8 cellular contexts compared by ENCODE assay signal in the genomic region with DNA sequence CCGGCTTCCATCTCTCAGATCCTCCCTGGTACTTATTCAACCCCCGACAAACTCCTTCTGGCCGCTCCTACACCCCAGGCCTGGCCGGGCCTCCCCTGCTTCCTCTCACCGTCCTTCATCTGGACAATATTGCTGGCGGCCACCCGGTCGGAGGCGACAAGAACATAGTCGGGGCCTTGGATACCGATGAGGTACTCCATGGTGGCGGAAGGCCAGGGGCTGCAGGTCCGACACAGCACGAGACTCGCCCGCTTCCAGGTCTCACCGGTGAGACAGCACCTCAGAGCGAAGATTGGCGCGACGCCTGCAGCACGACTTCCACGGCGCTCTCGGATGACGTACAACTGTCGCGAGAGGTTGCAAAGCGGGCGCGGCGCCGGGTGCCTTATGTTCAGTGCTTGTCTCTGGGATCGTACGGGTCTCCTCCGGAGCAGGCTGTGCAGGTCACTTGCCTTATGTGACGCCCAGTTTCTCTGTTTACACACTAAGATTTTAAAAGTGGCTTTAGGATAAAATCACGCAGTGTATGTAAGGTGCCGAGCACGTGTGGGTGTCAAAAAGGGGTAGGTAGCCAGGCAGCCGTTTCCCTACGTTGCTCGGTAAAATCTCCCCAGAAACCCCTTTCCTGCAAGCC. TPM values are rescaled to one million over a fixed set of nuclear protein-coding genes. Genes with fewer than 3 reads are reported as not detected.
DNase-seq lines count a peak whose midpoint lies in the region; ATAC-seq, FAIRE-seq and TF ChIP-seq lines count a peak whose summit lies in the region.

Gene PSMB2 (minus strand): TSS at position 294 of the 634 bp plus-strand sequence. CDS start 94 bp downstream, at position 200.

- no peaks in the 10 kb centered on the region for H3K9me3 ChIP-seq in MG63

- peak within 1 kb of the TSS; percentile 98 to 100 (median 99) for H3K27ac Mint-ChIP-seq in naive thymus-derived CD8-positive, alpha-beta T cell
- peak within 1 kb of the TSS; percentile 100 for H3K27ac Mint-ChIP-seq in stimulated activated naive B cell treated with anti-CD40 and anti-IgM and Interleukin-4, amounts not matched to agents 10 μg/mL and 1 μg/mL and 100 μg/mL, for 72 hours

- POLR2A ChIA-PET in naive thymus-derived CD8-positive, alpha-beta T cell (lab: Charles Lee) = interaction anchor here (0.7 to 1.1 kb wide), 3 partner anchors 9 to 85 kb away, joined by 4 to 7 read pairs (median 5); partner anchors contain the start of genes KIAA0319L and NCDN

- peak within 1 kb of the TSS; percentile 96 for H3K4me3 ChIP-seq in MG63

- TF ChIP-seq POLR2A in H54 (IDR thresholded peaks at IDR 0.05; ENCODE audit: low read depth, low read length) = peak; percentile 75

- peaks cover 9 to 19% (median 15%) of the 10 kb centered on the region in 5 donors for H3K27me3 Mint-ChIP-seq in naive thymus-derived CD8-positive, alpha-beta T cell
- peaks cover 6 to 14% of the 10 kb centered on the region in 2 donors for H3K27me3 Mint-ChIP-seq in stimulated activated naive B cell treated with anti-CD40 and anti-IgM and Interleukin-4, amounts not matched to agents 10 μg/mL and 1 μg/mL and 100 μg/mL, for 72 hours

- peak within 1 kb of the TSS; percentile 99 to 100 (median 100) for H3K4me3 Mint-ChIP-seq in naive thymus-derived CD8-positive, alpha-beta T cell
- peak within 1 kb of the TSS; percentile 100 for H3K4me3 Mint-ChIP-seq in stimulated activated naive B cell treated with anti-CD40 and anti-IgM and Interleukin-4, amounts not matched to agents 10 μg/mL and 1 μg/mL and 100 μg/mL, for 72 hours

- ATAC-seq in naive thymus-derived CD8-positive, alpha-beta T cell = peak; percentile 94
- ATAC-seq in stimulated activated naive B cell treated with anti-CD40 and anti-IgM and Interleukin-4, amounts not matched to agents 10 μg/mL and 1 μg/mL and 100 μg/mL, for 72 hours (replicated peaks) = peak; percentile 94 to 96

- no peaks in the 10 kb centered on the region for H3K9me3 Mint-ChIP-seq in naive thymus-derived CD8-positive, alpha-beta T cell
- H3K9me3 Mint-ChIP-seq in stimulated activated naive B cell treated with anti-CD40 and anti-IgM and Interleukin-4, amounts not matched to agents 10 μg/mL and 1 μg/mL and 100 μg/mL, for 72 hours = no peaks in the 10 kb centered on the region

- H3K4me1 Mint-ChIP-seq in naive thymus-derived CD8-positive, alpha-beta T cell = peaks cover 15 to 43% (median 35%) of the 10 kb centered on the region in 4 donors
- H3K4me1 Mint-ChIP-seq in stimulated activated naive B cell treated with anti-CD40 and anti-IgM and Interleukin-4, amounts not matched to agents 10 μg/mL and 1 μg/mL and 100 μg/mL, for 72 hours = peaks cover 12 to 30% of the 10 kb centered on the region in 2 donors

- peaks cover 5 to 6% (median 6%) of the 10 kb centered on the region in 3 donors for H3K36me3 Mint-ChIP-seq in naive thymus-derived CD8-positive, alpha-beta T cell
- H3K36me3 Mint-ChIP-seq in stimulated activated naive B cell treated with anti-CD40 and anti-IgM and Interleukin-4, amounts not matched to agents 10 μg/mL and 1 μg/mL and 100 μg/mL, for 72 hours = peaks cover 3 to 9% of the 10 kb centered on the region in 2 donors

- H3K36me3 ChIP-seq in MG63 = peaks cover 25% of the 10 kb centered on the region

- FAIRE-seq in H54 (lab: Jason Lieb, UNC) = peak; percentile 91

- DNase-seq in EL = peak; percentile 95
- DNase-seq in H54 (ENCODE audit: insufficient read length, low spot score) = peak; percentile 69
- DNase-seq in MG63 = peak; percentile 94
- peak; percentile 94 to 95 for DNase-seq in SHP77 (lab: John Stamatoyannopoulos, UW)
- DNase-seq in activated effector memory CD4-positive, alpha-beta T cell treated with Interleukin-2 at 50 U/mL for 16 hours = peak; percentile 92
- DNase-seq in fibroblast of peridontal ligament (ENCODE audit: extremely low read depth) = peak; percentile 94
- DNase-seq in naive thymus-derived CD8-positive, alpha-beta T cell = peak; percentile 90 to 97 (median 95)
- peak; percentile 94 for DNase-seq in stimulated activated naive B cell treated with anti-CD40 and anti-IgM and Interleukin-4, amounts not matched to agents 10 μg/mL and 1 μg/mL and 100 μg/mL, for 72 hours

- peaks cover 6% of the 10 kb centered on the region; the same call in 1 of the 2 replicates for H3K27me3 ChIP-seq in MG63

RNA-seq across cellular contexts. Expression of gene PSMB2, which starts in this region (rescaled TPM):
- total RNA-seq in MG63 (2014; rRNA removed; shearing (Covaris generic); ENCODE audit: low replicate concordance) = 109 and 114 TPM in 2 replicates
- 10 to 100 TPM; 26.1 to 27.5 TPM for total RNA-seq in naive thymus-derived CD8-positive, alpha-beta T cell
- polyA plus RNA-seq in naive thymus-derived CD8-positive, alpha-beta T cell = 10 to 100 TPM; 60.3 to 72.5 (median 65.6) TPM

Comparison
In these comparisons a context has a peak if more than half of its experiments do, and no peak if none do; other contexts are left out.
1. Peak in every context shown above with its lines: DNase-seq, ATAC-seq and H3K4me3 ChIP-seq.